In the genomic region with DNA sequence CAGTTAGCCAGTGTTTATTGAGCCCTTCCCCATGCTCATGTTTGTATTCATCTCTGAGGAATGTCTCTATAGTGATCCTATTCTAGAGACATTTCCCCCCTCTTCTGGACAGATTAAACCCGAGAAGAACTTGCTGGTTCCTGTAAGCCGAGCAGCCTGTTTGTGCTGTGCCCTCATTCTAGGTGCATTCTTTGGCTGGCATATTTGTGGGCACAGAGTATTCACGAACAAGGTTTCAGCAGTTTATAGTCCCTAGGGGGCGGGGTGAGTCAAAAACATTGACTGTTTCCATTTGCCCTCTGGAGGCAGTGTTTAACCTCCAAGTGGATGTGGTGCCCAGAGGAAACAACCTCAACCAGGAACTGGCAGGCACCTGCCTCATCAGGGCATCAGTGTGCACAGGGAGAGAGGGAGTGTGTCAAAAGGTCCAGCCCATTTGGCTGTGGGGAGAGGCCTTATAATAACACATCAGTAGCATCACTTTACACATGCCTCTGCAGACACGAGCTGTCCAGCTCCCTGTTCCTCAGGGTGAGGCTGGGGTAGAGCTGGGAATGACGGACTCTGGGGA, we compare ENCODE assay signal across 1 cellular context.
TF ChIP-seq lines count a peak whose summit lies in the region.

No MANE protein-coding gene starts in this region.

TF ChIP-seq in IMR-90, 13 proteins besides CTCF, POLR2A, EP300 and RAD21 (continued from another document):
- no peak for TF ChIP-seq ELK1 (IDR thresholded peaks at IDR 0.05; ENCODE audit: borderline replicate concordance, low read depth, low read length)
- TF ChIP-seq MAZ (IDR thresholded peaks at IDR 0.05; ENCODE audit: borderline replicate concordance, low read depth, low read length), result no peak
- TF ChIP-seq BHLHE40 (IDR thresholded peaks at IDR 0.05; ENCODE audit: low read depth, low read length), result no peak
- TF ChIP-seq MXI1 (IDR thresholded peaks at IDR 0.05; ENCODE audit: borderline replicate concordance, low read depth, low read length), result no peak
- TF ChIP-seq RCOR1 (IDR thresholded peaks at IDR 0.05; ENCODE audit: insufficient replicate concordance, low read length), result no peak
- no peak; the same call in 1 of the 2 replicates for TF ChIP-seq SMC3 (IDR thresholded peaks at IDR 0.05; ENCODE audit: low read depth, low read length)
TF ChIP-seq in IMR-90: peak in this region for 0.
